ENCODE assay signal across 1 cellular context in genomic region chr7:135668852-135669251, GRCh38. TPM values are rescaled to one million over a fixed set of nuclear protein-coding genes. Genes with fewer than 3 reads are reported as not detected.
"Had no signal": no experiment of that assay in that cellular context is flagged by ENCODE, and none has a peak within 500 bp of the region (broad histone marks: within the 10 kb centered on the region; RNA-seq: fewer than 3 reads in every experiment).

No MANE protein-coding gene starts in this region.

RNA-seq across cellular contexts. Expression of gene SLC13A4, which starts 59.1 kb away (rescaled TPM):
- total RNA-seq: HT-29 had no signal
